1 cellular context compared by ENCODE assay signal in the genomic region with DNA sequence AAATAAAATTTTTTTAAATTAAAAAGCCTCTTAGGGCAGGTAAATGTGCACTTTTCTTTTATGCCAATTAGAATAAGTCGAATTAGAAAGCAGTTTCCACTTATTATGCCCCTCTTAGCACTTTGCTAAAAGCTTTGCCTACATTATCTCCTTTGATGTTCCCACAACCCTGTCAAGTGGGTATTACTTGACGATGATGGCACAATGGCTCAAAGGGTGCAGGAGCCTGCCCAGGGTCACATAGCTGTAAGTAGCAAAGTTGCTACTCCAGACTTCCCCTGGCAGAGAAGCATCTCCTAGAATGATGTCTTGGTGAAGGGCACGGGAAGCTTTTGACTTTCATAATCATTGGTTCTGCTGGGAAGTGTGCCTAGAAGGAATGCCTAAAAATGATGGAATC.
TF ChIP-seq lines count a peak whose summit lies in the region.

No MANE protein-coding gene starts in this region.

TF ChIP-seq in HepG2, 621 proteins besides CTCF, POLR2A, EP300 and RAD21 (continued from another document):
- TF ChIP-seq, protein P1, sequence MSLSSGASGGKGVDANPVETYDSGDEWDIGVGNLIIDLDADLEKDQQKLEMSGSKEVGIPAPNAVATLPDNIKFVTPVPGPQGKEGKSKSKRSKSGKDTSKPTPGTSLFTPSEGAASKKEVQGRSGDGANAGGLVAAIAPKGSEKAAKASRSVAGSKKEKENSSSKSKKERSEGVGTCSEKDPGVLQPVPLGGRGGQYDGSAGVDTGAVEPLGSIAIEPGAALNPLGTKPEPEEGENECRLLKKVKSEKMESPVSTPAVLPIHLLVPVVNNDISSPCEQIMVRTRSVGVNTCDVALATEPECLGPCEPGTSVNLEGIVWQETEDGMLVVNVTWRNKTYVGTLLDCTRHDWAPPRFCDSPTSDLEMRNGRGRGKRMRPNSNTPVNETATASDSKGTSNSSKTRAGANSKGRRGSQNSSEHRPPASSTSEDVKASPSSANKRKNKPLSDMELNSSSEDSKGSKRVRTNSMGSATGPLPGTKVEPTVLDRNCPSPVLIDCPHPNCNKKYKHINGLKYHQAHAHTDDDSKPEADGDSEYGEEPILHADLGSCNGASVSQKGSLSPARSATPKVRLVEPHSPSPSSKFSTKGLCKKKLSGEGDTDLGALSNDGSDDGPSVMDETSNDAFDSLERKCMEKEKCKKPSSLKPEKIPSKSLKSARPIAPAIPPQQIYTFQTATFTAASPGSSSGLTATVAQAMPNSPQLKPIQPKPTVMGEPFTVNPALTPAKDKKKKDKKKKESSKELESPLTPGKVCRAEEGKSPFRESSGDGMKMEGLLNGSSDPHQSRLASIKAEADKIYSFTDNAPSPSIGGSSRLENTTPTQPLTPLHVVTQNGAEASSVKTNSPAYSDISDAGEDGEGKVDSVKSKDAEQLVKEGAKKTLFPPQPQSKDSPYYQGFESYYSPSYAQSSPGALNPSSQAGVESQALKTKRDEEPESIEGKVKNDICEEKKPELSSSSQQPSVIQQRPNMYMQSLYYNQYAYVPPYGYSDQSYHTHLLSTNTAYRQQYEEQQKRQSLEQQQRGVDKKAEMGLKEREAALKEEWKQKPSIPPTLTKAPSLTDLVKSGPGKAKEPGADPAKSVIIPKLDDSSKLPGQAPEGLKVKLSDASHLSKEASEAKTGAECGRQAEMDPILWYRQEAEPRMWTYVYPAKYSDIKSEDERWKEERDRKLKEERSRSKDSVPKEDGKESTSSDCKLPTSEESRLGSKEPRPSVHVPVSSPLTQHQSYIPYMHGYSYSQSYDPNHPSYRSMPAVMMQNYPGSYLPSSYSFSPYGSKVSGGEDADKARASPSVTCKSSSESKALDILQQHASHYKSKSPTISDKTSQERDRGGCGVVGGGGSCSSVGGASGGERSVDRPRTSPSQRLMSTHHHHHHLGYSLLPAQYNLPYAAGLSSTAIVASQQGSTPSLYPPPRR (CRISPR knock-in tag; IDR thresholded peaks at IDR 0.05; ENCODE audit: borderline replicate concordance): no peak
- TF ChIP-seq ZNF552 (CRISPR knock-in tag; IDR thresholded peaks at IDR 0.05; ENCODE audit: borderline replicate concordance): no peak
